In genomic region chr22:36343720-36344105, GRCh38 we compare ENCODE assay signal across 8 cellular contexts. TPM values are rescaled to one million over a fixed set of nuclear protein-coding genes. Genes with fewer than 3 reads are reported as not detected.
DNase-seq lines count a peak whose midpoint lies in the region; ATAC-seq and TF ChIP-seq lines count a peak whose summit lies in the region.

No MANE protein-coding gene starts in this region.

- H3K4me3 Mint-ChIP-seq in T-helper 2 cell treated with Interferon-gamma antibody and Interleukin-4, amounts not matched to agents 5 μg/mL and 100 μg/mL, for 36 hours = no peak overlapping the region

- H3K36me3 ChIP-seq in duodenal mucosa (ENCODE audit: control insufficient read depth in 1 of 2, insufficient read depth in 2 of 2, low read length in 2 of 2) = peaks cover 44 to 81% of the 10 kb centered on the region in 2 donors
- peaks cover 4% of the 10 kb centered on the region for H3K36me3 ChIP-seq in mucosa of descending colon (ENCODE audit: low read depth)
- peaks cover 46% of the 10 kb centered on the region for H3K36me3 ChIP-seq in thoracic aorta

- no peaks in the 10 kb centered on the region for H3K27me3 Mint-ChIP-seq in T-helper 2 cell treated with Interferon-gamma antibody and Interleukin-4, amounts not matched to agents 5 μg/mL and 100 μg/mL, for 36 hours (ENCODE audit: low read depth)

- intact Hi-C loops in mucosa of descending colon (cut with DNase I, micrococcal nuclease) = no loop called here

- H3K27ac ChIP-seq in duodenal mucosa (ENCODE audit: low read depth, low read length) = peak overlapping the region; percentile 22
- H3K27ac ChIP-seq in thoracic aorta = peak overlapping the region; percentile 91 to 99

- ATAC-seq in mucosa of descending colon = peak; percentile 19
- no peak for ATAC-seq in thoracic aorta (ENCODE audit: insufficient number of reproducible peaks, low FRiP score, low read depth)
- no peak for ATAC-seq in GM21381 (IDR thresholded peaks at IDR 0.05; ENCODE audit: unreplicated experiment)

- H3K4me3 ChIP-seq in duodenal mucosa (ENCODE audit: low read depth in 1 of 2, low read length in 2 of 2) (no peak overlapping the region), mucosa of descending colon (no peak overlapping the region), thoracic aorta (no peak overlapping the region)

- H3K4me1 ChIP-seq in duodenal mucosa (ENCODE audit: control insufficient read depth in 1 of 2, insufficient read depth in 2 of 2, low read length in 2 of 2) (peaks cover 12 to 25% of the 10 kb centered on the region in 2 donors), mucosa of descending colon (ENCODE audit: low read depth) (peaks cover 22% of the 10 kb centered on the region), thoracic aorta (ENCODE audit: control insufficient read depth in 1 of 2, low read depth in 2 of 2) (peaks cover 62 to 94% of the 10 kb centered on the region in 2 donors)

- H3K27ac Mint-ChIP-seq in T-helper 2 cell treated with Interferon-gamma antibody and Interleukin-4, amounts not matched to agents 5 μg/mL and 100 μg/mL, for 36 hours = peak overlapping the region; percentile 76

- H3K4me1 Mint-ChIP-seq in T-helper 2 cell treated with Interferon-gamma antibody and Interleukin-4, amounts not matched to agents 5 μg/mL and 100 μg/mL, for 36 hours (ENCODE audit: low read depth) = peaks cover 58% of the 10 kb centered on the region

- TF ChIP-seq CTCF in mucosa of descending colon (IDR thresholded peaks at IDR 0.05) = no peak
- TF ChIP-seq CTCF in thoracic aorta (IDR thresholded peaks at IDR 0.05) = no peak

- DNase-seq in T-helper 2 cell treated with Interferon-gamma antibody and Interleukin-4, amounts not matched to agents 5 μg/mL and 100 μg/mL, for 36 hours (ENCODE audit: low spot score) = no peak
- DNase-seq in T-helper 2 cell (no peak), mucosa of descending colon (no peak), thoracic aorta (ENCODE audit: low spot score) (no peak), A172 (ENCODE audit: low spot score) (no peak)
- DNase-seq in activated CD4-positive, alpha-beta T cell treated with anti-CD3 and anti-CD28 coated beads, Interleukin-2, amount 50 U/mL, for 1 hour = no peak

- H3K36me3 Mint-ChIP-seq in T-helper 2 cell treated with Interferon-gamma antibody and Interleukin-4, amounts not matched to agents 5 μg/mL and 100 μg/mL, for 36 hours (ENCODE audit: low read depth) = peaks cover 71% of the 10 kb centered on the region

- H3K9ac ChIP-seq in duodenal mucosa (ENCODE audit: low read depth in 1 of 2, low read length in 2 of 2) = no peak overlapping the region

- H3K9me3 Mint-ChIP-seq in T-helper 2 cell treated with Interferon-gamma antibody and Interleukin-4, amounts not matched to agents 5 μg/mL and 100 μg/mL, for 36 hours = no peaks in the 10 kb centered on the region

- H3K9me3 ChIP-seq in duodenal mucosa (ENCODE audit: control insufficient read depth in 1 of 2, low read length in 2 of 2) (no peaks in the 10 kb centered on the region), mucosa of descending colon (no peaks in the 10 kb centered on the region), thoracic aorta (no peaks in the 10 kb centered on the region)

- H3K27me3 ChIP-seq in duodenal mucosa (ENCODE audit: control insufficient read depth in 1 of 2, insufficient read depth in 2 of 2, low read length in 2 of 2) (no peaks in the 10 kb centered on the region), thoracic aorta (replicated peaks; ENCODE audit: insufficient read depth) (no peaks in the 10 kb centered on the region)

RNA-seq across cellular contexts. Expression of gene MYH9, which starts 44.1 kb away (rescaled TPM):
- total RNA-seq in mucosa of descending colon (100 to 1,000 TPM; 501 to 831 (median 599) TPM), thoracic aorta (1,000 to 10,000 TPM; 1,447 to 1,631 TPM)
- 180 and 245 TPM in 2 replicates for total RNA-seq in A172 (2014; rRNA removed; shearing (Covaris generic))
